1 cellular context compared by ENCODE assay signal in genomic region chr5:163503106-163504090, GRCh38.
TF ChIP-seq lines count a peak whose summit lies in the region.

No MANE protein-coding gene starts in this region.

TF ChIP-seq in IMR-90, 13 proteins besides CTCF, POLR2A, EP300 and RAD21:
- peak; percentile 97 for TF ChIP-seq BHLHE40 (IDR thresholded peaks at IDR 0.05; ENCODE audit: low read depth, low read length)
- TF ChIP-seq ELK1 (IDR thresholded peaks at IDR 0.05; ENCODE audit: borderline replicate concordance, low read depth, low read length) = no peak
- 0 out of 2 replicates have a peak, but pooled peaks have one; percentile 51 for TF ChIP-seq MXI1 (IDR thresholded peaks at IDR 0.05; ENCODE audit: borderline replicate concordance, low read depth, low read length)
- peak; percentile 31 for TF ChIP-seq SMC3 (IDR thresholded peaks at IDR 0.05; ENCODE audit: low read depth, low read length)
- no peak for TF ChIP-seq CHD1 (IDR thresholded peaks at IDR 0.05; ENCODE audit: low read depth, low read length)
